In the genomic region with DNA sequence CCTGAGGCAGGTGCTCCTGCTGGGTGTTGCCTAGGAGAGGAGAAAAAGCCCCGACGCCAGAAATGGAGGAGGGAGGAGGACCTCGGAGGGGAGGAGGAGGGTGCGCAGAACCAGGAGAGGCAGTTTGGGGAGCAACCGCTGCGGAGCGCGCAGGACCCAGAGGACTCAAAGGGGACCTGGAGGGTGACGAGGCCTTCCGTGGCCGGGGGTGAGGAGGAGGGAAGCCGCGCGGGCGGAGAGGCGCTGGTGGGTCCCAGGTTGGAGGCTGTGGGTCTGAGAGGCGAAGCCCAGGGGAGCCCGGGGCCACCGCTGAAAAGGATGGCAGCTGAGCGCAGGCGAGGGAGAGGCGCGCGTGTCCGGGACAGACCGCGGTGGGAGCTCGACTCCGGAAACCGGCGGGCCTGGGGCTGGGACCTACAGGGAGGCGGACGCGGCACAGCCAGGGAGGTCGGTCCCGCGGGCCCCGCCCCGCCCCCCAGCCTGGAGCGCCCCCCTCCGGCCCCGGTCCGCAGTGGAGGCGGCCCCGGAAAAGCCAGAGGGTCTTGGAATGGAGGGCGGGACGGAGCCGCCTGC, we compare ENCODE assay signal across 9 cellular contexts. TPM values are rescaled to one million over a fixed set of nuclear protein-coding genes. Genes with fewer than 3 reads are reported as not detected.
DNase-seq lines count a peak whose midpoint lies in the region; ATAC-seq, FAIRE-seq and TF ChIP-seq lines count a peak whose summit lies in the region.
"Had no signal": no experiment of that assay in that cellular context is flagged by ENCODE, and none has a peak within 500 bp of the region (broad histone marks: within the 10 kb centered on the region; RNA-seq: fewer than 3 reads in every experiment).

No MANE protein-coding gene starts in this region.

- no peak overlapping the region for H3K27ac ChIP-seq in CD8-positive, alpha-beta T cell (ENCODE audit: low read depth, low read length)

- CTCF ChIA-PET in CD8-positive, alpha-beta T cell (lab: Charles Lee) = interaction anchor here (0.7 to 8.7 kb wide), 3 partner anchors 12 to 76 kb away, joined by 3 to 108 read pairs (median 3); partner anchors contain the start of gene PERM1

- peak; percentile 9 for ATAC-seq in CD8-positive, alpha-beta T cell
- ATAC-seq in HG03196 (IDR thresholded peaks at IDR 0.05; ENCODE audit: unreplicated experiment) (peak; percentile 31), SK-N-SH treated with all-trans-retinoic acid at 6 μM for 48 hours (peak; percentile 27), GM18870 (IDR thresholded peaks at IDR 0.05; ENCODE audit: unreplicated experiment) (no peak)

- H3K27ac Mint-ChIP-seq in CD8-positive, alpha-beta T cell = no peak overlapping the region

- peak overlapping the region; percentile 8 for H2AFZ ChIP-seq in neuron (ENCODE audit: low read depth, low read length)

- H3K4me1 ChIP-seq in CD8-positive, alpha-beta T cell (ENCODE audit: insufficient read depth, low read length) = peaks cover 40% of the 10 kb centered on the region
- peaks cover 36% of the 10 kb centered on the region for H3K4me1 ChIP-seq in neuron (ENCODE audit: insufficient read depth, low read length)

- H3K4me3 Mint-ChIP-seq in CD8-positive, alpha-beta T cell = peak overlapping the region; percentile 80

- intact Hi-C loops in CD8-positive, alpha-beta T cell (cut with DNase I, micrococcal nuclease) = loop anchor here (1.0 kb wide), 3 partner anchors 10 to 26 kb away; no protein-coding TSS in a partner anchor
- intact Hi-C loops in posterior vena cava (cut with DNase I) = no loop called here

- H3K4me3 ChIP-seq in CD8-positive, alpha-beta T cell (ENCODE audit: low read depth, low read length) = peak overlapping the region; percentile 66
- H3K4me3 ChIP-seq in epithelial cell of esophagus (ENCODE audit: low read length) (peak overlapping the region; percentile 23), neuron (ENCODE audit: low read length) (peak overlapping the region; percentile 37)

- no peaks in the 10 kb centered on the region for H3K9me3 ChIP-seq in CD8-positive, alpha-beta T cell (ENCODE audit: low read length)
- H3K9me3 ChIP-seq in neuron (ENCODE audit: low read length) = no peaks in the 10 kb centered on the region

- H3K4me1 Mint-ChIP-seq in CD8-positive, alpha-beta T cell (ENCODE audit: low read depth) = peaks cover 9% of the 10 kb centered on the region

- no peak for FAIRE-seq in GM19239 (lab: Jason Lieb, UNC)
- FAIRE-seq: TTC549 had no signal

- DNase-seq in CD8-positive, alpha-beta T cell = peak in 3 of 7 experiments; percentile 35 to 50 (median 38)
- DNase-seq in GM19239 (ENCODE audit: insufficient read length, low spot score) (peak; percentile 65), epithelial cell of esophagus (ENCODE audit: low read depth) (peak; percentile 41), posterior vena cava (ENCODE audit: low spot score) (no peak)

- POLR2A ChIA-PET in CD8-positive, alpha-beta T cell (lab: Charles Lee) = no interaction called here

- H3K36me3 Mint-ChIP-seq in CD8-positive, alpha-beta T cell = no peaks in the 10 kb centered on the region

- H3K36me3 ChIP-seq in CD8-positive, alpha-beta T cell (ENCODE audit: insufficient read depth, low read length) = no peaks in the 10 kb centered on the region
- H3K36me3 ChIP-seq in neuron (ENCODE audit: insufficient read depth, low read length) = peaks cover 12% of the 10 kb centered on the region

- no peaks in the 10 kb centered on the region for H3K9me3 Mint-ChIP-seq in CD8-positive, alpha-beta T cell

- no peaks in the 10 kb centered on the region for H3K27me3 ChIP-seq in CD8-positive, alpha-beta T cell (ENCODE audit: insufficient read depth, low read length)
- H3K27me3 ChIP-seq in neuron (ENCODE audit: insufficient read depth, low read length) = peaks cover 30% of the 10 kb centered on the region

- TF ChIP-seq CTCF in CD8-positive, alpha-beta T cell (IDR thresholded peaks at IDR 0.05) = no peak
- no peak for TF ChIP-seq CTCF in epithelial cell of esophagus (IDR thresholded peaks at IDR 0.05; ENCODE audit: insufficient read depth, low read depth, low read length, missing control alignments)

- H3K27me3 Mint-ChIP-seq in CD8-positive, alpha-beta T cell (ENCODE audit: low read depth) = peaks cover 17% of the 10 kb centered on the region

TF ChIP-seq in SK-N-SH treated with all-trans-retinoic acid at 6 μM for 48 hours, 23 proteins besides CTCF, POLR2A, EP300 and RAD21 (continues in another document):
- TF ChIP-seq RARB (CRISPR knock-in tag; IDR thresholded peaks at IDR 0.05) (no peak), CREB5 (CRISPR knock-in tag; IDR thresholded peaks at IDR 0.05; ENCODE audit: low read depth) (no peak), ZNF565 (CRISPR knock-in tag; conservative IDR thresholded peaks at IDR 0.05; ENCODE audit: low read depth) (no peak), SNAI2 (CRISPR knock-in tag; IDR thresholded peaks at IDR 0.05) (no peak), ZNF70 (CRISPR knock-in tag; IDR thresholded peaks at IDR 0.05) (no peak), TSHZ2 (CRISPR knock-in tag; IDR thresholded peaks at IDR 0.05) (no peak), ARNTL (CRISPR knock-in tag; IDR thresholded peaks at IDR 0.05; ENCODE audit: borderline replicate concordance, low read depth) (no peak), ZFP3 (CRISPR knock-in tag; IDR thresholded peaks at IDR 0.05) (no peak), PPARA (CRISPR knock-in tag; IDR thresholded peaks at IDR 0.05; ENCODE audit: borderline replicate concordance) (no peak), TCF4 (CRISPR knock-in tag; IDR thresholded peaks at IDR 0.05; ENCODE audit: borderline replicate concordance) (no peak), GLIS3 (CRISPR knock-in tag; IDR thresholded peaks at IDR 0.05) (no peak)
- TF ChIP-seq, protein P1, sequence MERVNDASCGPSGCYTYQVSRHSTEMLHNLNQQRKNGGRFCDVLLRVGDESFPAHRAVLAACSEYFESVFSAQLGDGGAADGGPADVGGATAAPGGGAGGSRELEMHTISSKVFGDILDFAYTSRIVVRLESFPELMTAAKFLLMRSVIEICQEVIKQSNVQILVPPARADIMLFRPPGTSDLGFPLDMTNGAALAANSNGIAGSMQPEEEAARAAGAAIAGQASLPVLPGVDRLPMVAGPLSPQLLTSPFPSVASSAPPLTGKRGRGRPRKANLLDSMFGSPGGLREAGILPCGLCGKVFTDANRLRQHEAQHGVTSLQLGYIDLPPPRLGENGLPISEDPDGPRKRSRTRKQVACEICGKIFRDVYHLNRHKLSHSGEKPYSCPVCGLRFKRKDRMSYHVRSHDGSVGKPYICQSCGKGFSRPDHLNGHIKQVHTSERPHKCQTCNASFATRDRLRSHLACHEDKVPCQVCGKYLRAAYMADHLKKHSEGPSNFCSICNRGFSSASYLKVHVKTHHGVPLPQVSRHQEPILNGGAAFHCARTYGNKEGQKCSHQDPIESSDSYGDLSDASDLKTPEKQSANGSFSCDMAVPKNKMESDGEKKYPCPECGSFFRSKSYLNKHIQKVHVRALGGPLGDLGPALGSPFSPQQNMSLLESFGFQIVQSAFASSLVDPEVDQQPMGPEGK (CRISPR knock-in tag; IDR thresholded peaks at IDR 0.05; ENCODE audit: borderline replicate concordance) = no peak

RNA-seq across cellular contexts. Expression of gene RNF223, which starts 15.1 kb away (rescaled TPM):
- not detected for total RNA-seq in CD8-positive, alpha-beta T cell
- not detected for total RNA-seq in posterior vena cava

RNA-seq across cellular contexts. Expression of gene AGRN, which starts 39.1 kb away (rescaled TPM):
- 10 to 100 TPM; 12.1 to 14.0 TPM for total RNA-seq in CD8-positive, alpha-beta T cell
- total RNA-seq in posterior vena cava = 10 to 100 TPM; 18.8 to 26.8 TPM

RNA-seq across cellular contexts. Expression of gene ISG15, which starts 45.7 kb away (rescaled TPM):
- total RNA-seq in CD8-positive, alpha-beta T cell = 10 to 100 TPM; 56.4 to 58.4 TPM
- 10 to 100 TPM; 22.9 to 47.3 TPM for total RNA-seq in posterior vena cava

RNA-seq across cellular contexts. Expression of gene C1orf159, which starts 56.9 kb away (rescaled TPM):
- total RNA-seq in CD8-positive, alpha-beta T cell = 10 to 100 TPM; 14.3 to 17.6 TPM
- total RNA-seq in posterior vena cava = 1 to 10 TPM; 6.7 to 7.4 TPM

RNA-seq across cellular contexts. Expression of gene HES4, which starts 59.1 kb away (rescaled TPM):
- 10 to 100 TPM; 26.0 to 30.9 TPM for total RNA-seq in CD8-positive, alpha-beta T cell
- total RNA-seq in posterior vena cava = 10 to 100 TPM; 53.5 to 54.4 TPM

Comparison
In these comparisons a context has a peak if more than half of its experiments do, and no peak if none do; other contexts are left out.
1. intact Hi-C loops: an anchor here in CD8-positive, alpha-beta T cell (1.0 kb wide); none called in posterior vena cava.